In genomic region chr5:179533024-179533423, GRCh38 we compare ENCODE assay signal across 1 cellular context.
TF ChIP-seq lines count a peak whose summit lies in the region.

No MANE protein-coding gene starts in this region.

TF ChIP-seq in GM12878, 131 proteins besides CTCF, POLR2A, EP300 and RAD21:
- peak; percentile 23; the same call in 1 of the 2 replicates for TF ChIP-seq EED (IDR thresholded peaks at IDR 0.05; ENCODE audit: low read depth)
- no peak for TF ChIP-seq MAX (IDR thresholded peaks at IDR 0.05; ENCODE audit: low read depth, low read length)
- TF ChIP-seq CBX5 (IDR thresholded peaks at IDR 0.05; ENCODE audit: low read depth) = no peak
- TF ChIP-seq HCFC1 (IDR thresholded peaks at IDR 0.05; ENCODE audit: low read length) = no peak
- TF ChIP-seq EGR1 (IDR thresholded peaks at IDR 0.05; ENCODE audit: borderline replicate concordance in 1 of 2, low read depth in 2 of 2, low read length in 2 of 2) = no peak
